8 cellular contexts compared by ENCODE assay signal in the genomic region with DNA sequence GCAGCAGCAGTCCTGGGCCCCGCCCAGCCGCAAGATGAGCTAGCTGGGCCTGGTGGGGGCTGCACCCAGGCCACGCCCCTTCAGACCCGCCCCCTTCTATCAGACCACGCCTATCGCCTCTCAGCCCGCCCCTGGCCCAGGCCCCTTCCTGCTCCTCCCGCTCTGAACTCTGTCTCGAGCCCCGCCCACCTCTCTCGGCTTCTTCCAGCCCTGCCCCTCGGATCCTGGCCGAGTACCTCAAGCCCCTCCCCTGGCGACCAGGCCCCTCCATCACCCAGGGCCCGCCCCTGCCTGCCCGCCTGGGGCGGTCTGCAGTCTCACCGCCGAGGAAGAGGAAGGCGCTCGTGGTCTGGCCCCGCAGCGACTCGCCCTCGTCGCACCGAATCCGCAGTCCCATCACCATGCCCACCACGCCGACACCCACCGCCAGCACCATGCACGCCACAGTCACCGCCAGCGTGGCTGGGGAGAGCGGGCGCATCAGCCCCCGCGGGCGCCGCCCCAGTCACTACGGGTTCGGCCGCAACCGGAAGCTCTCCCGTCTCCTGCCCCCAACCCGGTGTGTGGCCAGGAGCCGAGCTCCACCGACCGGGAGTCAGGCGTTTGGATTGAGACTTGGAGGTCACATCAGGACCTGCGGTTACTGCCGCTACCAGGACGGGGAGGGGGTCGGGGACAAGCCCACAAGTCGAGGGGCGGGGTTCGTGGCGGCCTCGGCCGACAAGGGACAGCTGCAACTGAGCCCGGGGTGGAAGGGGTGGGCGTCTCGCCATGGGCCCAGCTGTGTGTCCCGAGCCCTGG. TPM values are rescaled to one million over a fixed set of nuclear protein-coding genes. Genes with fewer than 3 reads are reported as not detected.
DNase-seq lines count a peak whose midpoint lies in the region; ATAC-seq lines count a peak whose summit lies in the region.

No MANE protein-coding gene starts in this region.

- DNase-seq in Ammon's horn (ENCODE audit: low spot score) = peak; percentile 99
- peak; percentile 93 for DNase-seq in GM19238 (ENCODE audit: insufficient read length, low spot score)
- peak; percentile 100 for DNase-seq in OCI-M1 (lab: John Stamatoyannopoulos, UW)
- peak; percentile 100 for DNase-seq in activated T-cell treated with anti-CD3 and anti-CD28 coated beads for 48 hours (ENCODE audit: low read depth)
- peak; percentile 78 for DNase-seq in epithelial cell of prostate (ENCODE audit: low read depth, low spot score)
- DNase-seq in mucosa of gallbladder (ENCODE audit: low spot score) = peak; percentile 99
- DNase-seq in stimulated activated CD8-positive, alpha-beta memory T cell treated with anti-CD3 and anti-CD28 coated beads, Interleukin-4, amount 100 ng/mL, for 24 hours (ENCODE audit: low read depth) = peak; percentile 98

- ATAC-seq in HG03439 (IDR thresholded peaks at IDR 0.05; ENCODE audit: unreplicated experiment) = peak; percentile 65

- H3K27ac ChIP-seq in epithelial cell of prostate = peak overlapping the region; percentile 74

RNA-seq across cellular contexts. Expression of a gene that starts 1.0 kb away (rescaled TPM):
- 0.92 TPM for total RNA-seq in mucosa of gallbladder

RNA-seq across cellular contexts. Expression of a gene that starts 1.6 kb away (rescaled TPM):
- total RNA-seq in mucosa of gallbladder = 139 TPM

RNA-seq across cellular contexts. Expression of a gene that starts 4.7 kb away (rescaled TPM):
- 7.4 TPM for total RNA-seq in mucosa of gallbladder

RNA-seq across cellular contexts. Expression of a gene that starts 20.0 kb away (rescaled TPM):
- not detected for total RNA-seq in mucosa of gallbladder

RNA-seq across cellular contexts. Expression of a gene that starts 22.6 kb away (rescaled TPM):
- total RNA-seq in mucosa of gallbladder = 0.43 TPM

Comparison
In these comparisons a context has a peak if more than half of its experiments do, and no peak if none do; other contexts are left out.
1. Peak in every context shown above with its lines: DNase-seq, ATAC-seq and H3K27ac ChIP-seq.